In the genomic region with DNA sequence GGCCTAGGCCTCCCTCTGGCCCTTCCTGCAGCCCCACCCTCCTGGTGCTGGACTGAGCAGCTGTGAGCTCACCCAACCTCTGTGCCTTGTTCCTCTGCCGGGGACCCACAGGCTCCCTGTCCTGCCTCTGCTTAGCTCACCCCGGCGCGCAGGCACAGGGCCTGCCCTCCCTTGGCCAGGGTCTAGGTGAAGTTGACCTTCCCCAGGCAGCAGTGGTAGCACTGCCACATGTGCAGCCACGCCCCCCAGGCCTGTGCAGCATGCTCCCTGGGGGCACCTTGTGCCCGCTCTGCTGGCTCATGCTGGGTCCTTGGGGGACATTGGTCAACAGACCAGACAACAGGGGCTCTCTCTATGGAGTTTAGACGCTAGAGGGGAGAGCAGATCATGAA, we compare ENCODE assay signal across 23 cellular contexts. TPM values are rescaled to one million over a fixed set of nuclear protein-coding genes. Genes with fewer than 3 reads are reported as not detected.
A peak's percentile ranks its signal among the peaks of the same experiment; 100 is the strongest.
DNase-seq lines count a peak whose midpoint lies in the region; ATAC-seq, FAIRE-seq and TF ChIP-seq lines count a peak whose summit lies in the region.
"Had no signal": no experiment of that assay in that cellular context is flagged by ENCODE, and none has a peak within 500 bp of the region (broad histone marks: within the 10 kb centered on the region; RNA-seq: fewer than 3 reads in every experiment).

No MANE protein-coding gene starts in this region.

- H3K27me3 Mint-ChIP-seq in activated naive CD4-positive, alpha-beta T cell treated with anti-CD3 and anti-CD28 coated beads for 36 hours (ENCODE audit: low read depth), result no peaks in the 10 kb centered on the region
- H3K27me3 Mint-ChIP-seq in H9 (ENCODE audit: low read depth) (no peaks in the 10 kb centered on the region), astrocyte (ENCODE audit: low read depth, unreplicated experiment) (peaks cover 3% of the 10 kb centered on the region)

- H4K5ac ChIP-seq in H9 (ENCODE audit: insufficient read length, low read depth, low read length), result no peak overlapping the region

- H3K4me1 Mint-ChIP-seq in activated naive CD4-positive, alpha-beta T cell treated with anti-CD3 and anti-CD28 coated beads for 36 hours (ENCODE audit: low read depth), result peaks cover 5% of the 10 kb centered on the region
- H3K4me1 Mint-ChIP-seq in H9 (peaks cover 0 to 3% of the 10 kb centered on the region in 2 experiments; a peak in 2 of 4 replicates), astrocyte (ENCODE audit: low read depth, unreplicated experiment) (peaks cover 21% of the 10 kb centered on the region)
- H3K4me1 Mint-ChIP-seq: CD14-positive monocyte had no signal

- no peaks in the 10 kb centered on the region for H3K79me1 ChIP-seq in H9 (ENCODE audit: insufficient read depth, low read depth, low read length, poor library complexity, severe bottlenecking)
- peaks cover 5% of the 10 kb centered on the region for H3K79me1 ChIP-seq in neuronal stem cell (ENCODE audit: low read depth, low read length)

- H3K4me3 ChIP-seq in astrocyte (ENCODE audit: insufficient read depth, low read depth, low read length) (no peak overlapping the region), neuronal stem cell (ENCODE audit: low read length in 2 of 2) (no peak overlapping the region), PC-9 (no peak overlapping the region)

- H3K9ac ChIP-seq in H9 (ENCODE audit: extremely low read depth, insufficient read length, low read length), result no peak overlapping the region
- H3K9ac ChIP-seq in astrocyte (ENCODE audit: low read length), result no peak overlapping the region
- peak overlapping the region; percentile 51 for H3K9ac ChIP-seq in neuronal stem cell (ENCODE audit: low read depth, low read length, poor library complexity)
- H3K9ac ChIP-seq: KMS-11, SK-N-SH had no signal

- H3K9me3 ChIP-seq in H9 (ENCODE audit: control insufficient read depth, low read depth, low read length), result no peaks in the 10 kb centered on the region
- no peaks in the 10 kb centered on the region for H3K9me3 ChIP-seq in astrocyte (ENCODE audit: insufficient read depth, low read depth, low read length)
- H3K9me3 ChIP-seq in neuronal stem cell (replicated peaks in 1 of 2; ENCODE audit: control insufficient read depth in 2 of 2, insufficient read depth in 1 of 2, low read depth in 1 of 2, low read length in 2 of 2), result no peaks in the 10 kb centered on the region
- no peaks in the 10 kb centered on the region for H3K9me3 ChIP-seq in PC-9 (ENCODE audit: insufficient read depth, low read depth)
- H3K9me3 ChIP-seq: SK-N-SH had no signal

- peaks cover 31 to 34% of the 10 kb centered on the region in 2 donors for H3K36me3 Mint-ChIP-seq in activated naive CD4-positive, alpha-beta T cell treated with anti-CD3 and anti-CD28 coated beads, Interleukin-2, amount 50 U/mL, for 72 hours
- peaks cover 60% of the 10 kb centered on the region for H3K36me3 Mint-ChIP-seq in activated naive CD4-positive, alpha-beta T cell treated with anti-CD3 and anti-CD28 coated beads for 36 hours (ENCODE audit: low read depth)
- H3K36me3 Mint-ChIP-seq in H9 (ENCODE audit: insufficient read depth in 1 of 3, low read depth in 3 of 3), result peaks cover 51 to 93% (median 85%) of the 10 kb centered on the region in 3 experiments
- peaks cover 21% of the 10 kb centered on the region for H3K36me3 Mint-ChIP-seq in astrocyte (ENCODE audit: low read depth, unreplicated experiment)

- H2BK12ac ChIP-seq in H9 (ENCODE audit: insufficient read length, low read depth, low read length) (no peak overlapping the region), neuronal stem cell (ENCODE audit: low read length) (no peak overlapping the region)

- H3K36me3 ChIP-seq in astrocyte (ENCODE audit: insufficient read depth, low read length), result peaks cover 5% of the 10 kb centered on the region
- peaks cover 43 to 95% of the 10 kb centered on the region in 2 donors for H3K36me3 ChIP-seq in neuronal stem cell (replicated peaks in 1 of 2; ENCODE audit: control insufficient read depth in 2 of 2, insufficient read depth in 2 of 2, low read length in 2 of 2)
- peaks cover 19% of the 10 kb centered on the region for H3K36me3 ChIP-seq in PC-9 (ENCODE audit: low read depth)

- H3K18ac ChIP-seq in H9 (ENCODE audit: insufficient read length, low read depth, low read length) (no peak overlapping the region), neuronal stem cell (ENCODE audit: low read length) (peak overlapping the region; percentile 19)

- no peak overlapping the region for H2BK5ac ChIP-seq in H9 (ENCODE audit: insufficient read length, low read length)
- H2BK5ac ChIP-seq in neuronal stem cell (ENCODE audit: low read length), result peak overlapping the region; percentile 31

- H3K23ac ChIP-seq in H9 (ENCODE audit: insufficient read length, low read depth, low read length) (no peak overlapping the region), neuronal stem cell (ENCODE audit: low read depth, low read length, poor library complexity) (peak overlapping the region; percentile 34)

- no peak overlapping the region for H3K56ac ChIP-seq in H9 (ENCODE audit: insufficient read length, low read depth, low read length)

- no peaks in the 10 kb centered on the region for H3K79me2 ChIP-seq in H9 (ENCODE audit: insufficient read depth, low read length)
- H3K79me2 ChIP-seq in astrocyte (ENCODE audit: insufficient read depth, low read length), result no peaks in the 10 kb centered on the region
- H3K79me2 ChIP-seq in PC-9 (ENCODE audit: low read depth), result 0 out of 2 replicates have a peak, but pooled peaks cover 7% of the 10 kb centered on the region

- H3K4me2 ChIP-seq in H9 (ENCODE audit: insufficient read depth, insufficient read length, low read length) (no peak overlapping the region), astrocyte (ENCODE audit: low read length) (no peak overlapping the region), neuronal stem cell (ENCODE audit: insufficient read depth, low read length, poor library complexity, severe bottlenecking) (no peak overlapping the region), PC-9 (no peak overlapping the region)
- H3K4me2 ChIP-seq: KMS-11, SK-N-SH had no signal

- H2BK120ac ChIP-seq in H9 (ENCODE audit: low read depth, low read length, poor library complexity, severe bottlenecking), result no peak overlapping the region
- no peak overlapping the region for H2BK120ac ChIP-seq in neuronal stem cell (ENCODE audit: low read depth, low read length)

- ATAC-seq in activated naive CD4-positive, alpha-beta T cell treated with anti-CD3 and anti-CD28 coated beads, Interleukin-2, amount 50 U/mL, for 72 hours, result no peak
- ATAC-seq in HG03039 (IDR thresholded peaks at IDR 0.05; ENCODE audit: unreplicated experiment), result no peak

- peak overlapping the region; percentile 44 to 81 for H3K27ac Mint-ChIP-seq in activated naive CD4-positive, alpha-beta T cell treated with anti-CD3 and anti-CD28 coated beads, Interleukin-2, amount 50 U/mL, for 72 hours
- no peak overlapping the region for H3K27ac Mint-ChIP-seq in activated naive CD4-positive, alpha-beta T cell treated with anti-CD3 and anti-CD28 coated beads for 36 hours
- H3K27ac Mint-ChIP-seq in H9 (peak overlapping the region in 2 of 3 experiments; percentile 31 to 47; a peak in 1 of 7 replicates), astrocyte (ENCODE audit: unreplicated experiment) (peak overlapping the region; percentile 11)

- TF ChIP-seq CTCF in H9 (conservative IDR thresholded peaks at IDR 0.05) (no peak), astrocyte (IDR thresholded peaks at IDR 0.05; ENCODE audit: insufficient read depth, low read depth, low read length) (no peak), PC-9 (conservative IDR thresholded peaks at IDR 0.05) (no peak)

- no peak for DNase-seq in activated naive CD4-positive, alpha-beta T cell treated with anti-CD3 and anti-CD28 coated beads, Interleukin-2, amount 50 U/mL, for 72 hours (ENCODE audit: low spot score in 2 of 2)
- no peak for DNase-seq in activated naive CD4-positive, alpha-beta T cell treated with anti-CD3 and anti-CD28 coated beads for 36 hours
- no peak for DNase-seq in H9
- no peak for DNase-seq in astrocyte (ENCODE audit: low read depth)
- no peak for DNase-seq in neuronal stem cell (ENCODE audit: low spot score)
- DNase-seq in PC-9, result no peak
- no peak for DNase-seq in effector CD4-positive, alpha-beta T cell
- DNase-seq: 8988T, AML-193, DMS53, EL, NCI-H1417 treated with DMSO at 0.1 percent for 48 hours, NCI-H187, NCI-H446, NCI-H526, RPMI8226, SIG-M5, SK-N-SH had no signal

- H3K4me3 Mint-ChIP-seq in activated naive CD4-positive, alpha-beta T cell treated with anti-CD3 and anti-CD28 coated beads for 36 hours, result no peak overlapping the region
- H3K4me3 Mint-ChIP-seq in H9 (no peak overlapping the region), astrocyte (ENCODE audit: unreplicated experiment) (no peak overlapping the region)
- H3K4me3 Mint-ChIP-seq: CD14-positive monocyte had no signal

- no peaks in the 10 kb centered on the region for H4K20me1 ChIP-seq in H9 (ENCODE audit: control insufficient read depth, insufficient read depth, insufficient read length)
- H4K20me1 ChIP-seq in astrocyte (ENCODE audit: insufficient read depth, low read length), result peaks cover 19% of the 10 kb centered on the region
- H4K20me1 ChIP-seq in PC-9 (ENCODE audit: insufficient read depth), result peaks cover 12% of the 10 kb centered on the region

- no peak overlapping the region for H4K91ac ChIP-seq in H9 (ENCODE audit: insufficient read length, low read depth, low read length)
- H4K91ac ChIP-seq in neuronal stem cell (ENCODE audit: low read depth, low read length, poor library complexity), result no peak overlapping the region

- no peak for FAIRE-seq in astrocyte (lab: Jason Lieb, UNC)
- FAIRE-seq: D721Med, GM19239 had no signal

- CTCF ChIA-PET in activated naive CD4-positive, alpha-beta T cell treated with anti-CD3 and anti-CD28 coated beads for 36 hours (lab: Charles Lee), result no interaction called here
- CTCF ChIA-PET in PC-9 (lab: Charles Lee), result no interaction called here

- H3K9me3 Mint-ChIP-seq in activated naive CD4-positive, alpha-beta T cell treated with anti-CD3 and anti-CD28 coated beads, Interleukin-2, amount 50 U/mL, for 72 hours, result no peaks in the 10 kb centered on the region
- H3K9me3 Mint-ChIP-seq in activated naive CD4-positive, alpha-beta T cell treated with anti-CD3 and anti-CD28 coated beads for 36 hours, result no peaks in the 10 kb centered on the region
- H3K9me3 Mint-ChIP-seq in H9 (no peaks in the 10 kb centered on the region), astrocyte (ENCODE audit: unreplicated experiment) (no peaks in the 10 kb centered on the region)
- H3K9me3 Mint-ChIP-seq: CD14-positive monocyte had no signal

- peaks cover 22% of the 10 kb centered on the region for H3F3A ChIP-seq in PC-9 (ENCODE audit: insufficient read depth, low read depth)

- H3K9me2 ChIP-seq in PC-9 (ENCODE audit: insufficient read depth), result no peaks in the 10 kb centered on the region
- H3K9me2 ChIP-seq: SK-N-SH had no signal

- H3K4me1 ChIP-seq in H9 (ENCODE audit: insufficient read depth, low read length), result no peaks in the 10 kb centered on the region
- peaks cover 19% of the 10 kb centered on the region for H3K4me1 ChIP-seq in astrocyte (ENCODE audit: insufficient read depth, low read length)
- peaks cover 6 to 12% of the 10 kb centered on the region in 2 donors for H3K4me1 ChIP-seq in neuronal stem cell (ENCODE audit: control insufficient read depth in 2 of 2, insufficient read depth in 1 of 2, low read depth in 1 of 2, low read length in 2 of 2)
- peaks cover 14% of the 10 kb centered on the region for H3K4me1 ChIP-seq in PC-9 (replicated peaks; ENCODE audit: insufficient read depth)

- H2AK5ac ChIP-seq in H9 (ENCODE audit: insufficient read length, low read length) (no peak overlapping the region), neuronal stem cell (ENCODE audit: low read depth, low read length) (peak overlapping the region; percentile 7)

- H2AFZ ChIP-seq in H9 (ENCODE audit: low read length) (no peak overlapping the region), astrocyte (ENCODE audit: low read depth, low read length) (no peak overlapping the region), neuronal stem cell (ENCODE audit: low read length) (no peak overlapping the region), PC-9 (no peak overlapping the region)

- H3T11ph ChIP-seq in H9 (ENCODE audit: low read length), result no peak overlapping the region

- H3K27me3 ChIP-seq in H9 (ENCODE audit: insufficient read depth, low read length), result no peaks in the 10 kb centered on the region
- H3K27me3 ChIP-seq in astrocyte (ENCODE audit: insufficient read depth, low read length), result peaks cover 3% of the 10 kb centered on the region
- no peaks in the 10 kb centered on the region for H3K27me3 ChIP-seq in neuronal stem cell (ENCODE audit: control insufficient read depth in 3 of 3, insufficient read depth in 3 of 3, low read depth in 1 of 3, low read length in 3 of 3)
- no peaks in the 10 kb centered on the region for H3K27me3 ChIP-seq in PC-9 (ENCODE audit: insufficient read depth, low read depth)

- POLR2A ChIA-PET in PC-9 (lab: Charles Lee; ENCODE audit: unreplicated experiment), result no interaction called here

- H2BK20ac ChIP-seq in H9 (ENCODE audit: low read depth, low read length, poor library complexity, severe bottlenecking), result no peak overlapping the region

- H3K27ac ChIP-seq in H9 (ENCODE audit: insufficient read length, low read depth, low read length) (no peak overlapping the region), astrocyte (ENCODE audit: low read depth, low read length) (no peak overlapping the region), neuronal stem cell (replicated peaks; ENCODE audit: low read length) (no peak overlapping the region), PC-9 (no peak overlapping the region)
- H3K27ac ChIP-seq: KMS-11 had no signal

- H3K14ac ChIP-seq in H9 (ENCODE audit: insufficient read depth, low read length) (no peak overlapping the region), neuronal stem cell (ENCODE audit: low read length) (peak overlapping the region; percentile 17)

- WGBS in H9 (ENCODE audit: extremely low coverage, insufficient read length, low lambda C conversion rate), result no CpG with 5 or more reads among the region's 7 CpGs
- no CpG with 5 or more reads among the region's 7 CpGs for WGBS in neuronal stem cell (ENCODE audit: extremely low coverage in 2 of 2, insufficient read length in 2 of 2, insufficient replicate concordance in 1 of 2), 2 donors

- no peak overlapping the region for H2BK15ac ChIP-seq in H9 (ENCODE audit: low read depth, low read length)
- no peak overlapping the region for H2BK15ac ChIP-seq in neuronal stem cell (ENCODE audit: low read length)

- no peaks in the 10 kb centered on the region for H3K23me2 ChIP-seq in H9 (ENCODE audit: insufficient read length, low read depth, low read length, poor library complexity, severe bottlenecking)

- no TSS peak for BruUV-seq in PC-9 (replicated peaks; lab: Mats Ljungman, UMichigan)

- H4K8ac ChIP-seq in H9 (replicated peaks; ENCODE audit: insufficient read length, low read depth, low read length), result no peak overlapping the region
- peak overlapping the region; percentile 45 for H4K8ac ChIP-seq in neuronal stem cell (ENCODE audit: low read depth, low read length)

- H3K4ac ChIP-seq in H9 (ENCODE audit: low read depth, low read length) (no peak overlapping the region), neuronal stem cell (ENCODE audit: low read length) (no peak overlapping the region)

- intact Hi-C loops in activated naive CD4-positive, alpha-beta T cell treated with anti-CD3 and anti-CD28 coated beads for 36 hours (cut with micrococcal nuclease), result no loop called here
- intact Hi-C loops in PC-9 (cut with micrococcal nuclease; ENCODE audit: unreplicated experiment), result loop anchor here (5.0 kb wide), 1 partner anchor 453 kb away; no protein-coding TSS in a partner anchor

RNA-seq across cellular contexts. Expression of gene TRIP13, which starts 18.1 kb away (rescaled TPM):
- total RNA-seq in activated naive CD4-positive, alpha-beta T cell treated with anti-CD3 and anti-CD28 coated beads, Interleukin-2, amount 50 U/mL, for 72 hours, result 10 to 100 TPM; 20.1 to 25.5 TPM
- 10 to 100 TPM; 24.0 to 29.9 TPM for total RNA-seq in activated naive CD4-positive, alpha-beta T cell treated with anti-CD3 and anti-CD28 coated beads for 36 hours
- total RNA-seq in H9 (2021) (40.6 and 42.6 TPM in 2 replicates), astrocyte (7.3 and 8.5 TPM in 2 replicates), PC-9 (2021) (56.1 and 74.0 TPM in 2 replicates)
- 24.6 TPM for polyA plus RNA-seq in neuronal stem cell (2013, experiment 1 of 2)
- polyA plus RNA-seq in neuronal stem cell (2013, experiment 2 of 2), result 25.7 TPM

RNA-seq across cellular contexts. Expression of gene BRD9, which starts 18.2 kb away (rescaled TPM):
- 10 to 100 TPM; 60.4 to 61.7 TPM for total RNA-seq in activated naive CD4-positive, alpha-beta T cell treated with anti-CD3 and anti-CD28 coated beads, Interleukin-2, amount 50 U/mL, for 72 hours
- 10 to 100 TPM; 42.4 to 45.4 TPM for total RNA-seq in activated naive CD4-positive, alpha-beta T cell treated with anti-CD3 and anti-CD28 coated beads for 36 hours
- total RNA-seq in H9 (2021) (67.4 and 70.5 TPM in 2 replicates), astrocyte (36.7 and 43.7 TPM in 2 replicates), PC-9 (2021) (102 and 112 TPM in 2 replicates)
- polyA plus RNA-seq in neuronal stem cell (2013, experiment 1 of 2), result 31.5 TPM
- polyA plus RNA-seq in neuronal stem cell (2013, experiment 2 of 2), result 31.0 TPM

RNA-seq across cellular contexts. Expression of gene ZDHHC11, which starts 60.0 kb away (rescaled TPM):
- total RNA-seq in activated naive CD4-positive, alpha-beta T cell treated with anti-CD3 and anti-CD28 coated beads, Interleukin-2, amount 50 U/mL, for 72 hours, result 10 to 100 TPM in 1 of 2 donors, 1 to 10 TPM in 1; 3.4 to 19.3 TPM
- 1 to 10 TPM; 3.6 TPM for total RNA-seq in activated naive CD4-positive, alpha-beta T cell treated with anti-CD3 and anti-CD28 coated beads for 36 hours
- 32.7 and 37.6 TPM in 2 replicates for total RNA-seq in H9 (2021)
- total RNA-seq in astrocyte, result 10.3 and 15.9 TPM in 2 replicates
- polyA plus RNA-seq in neuronal stem cell (2013, experiment 1 of 2), result 6.4 TPM
- polyA plus RNA-seq in neuronal stem cell (2013, experiment 2 of 2), result 6.7 TPM
- total RNA-seq in PC-9 (2021), result 13.1 and 19.1 TPM in 2 replicates
- polyA plus RNA-seq: CD14-positive monocyte had no signal
